26 cellular contexts compared by ENCODE assay signal in genomic region chr1:28855469-28855944, GRCh38. TPM values are rescaled to one million over a fixed set of nuclear protein-coding genes. Genes with fewer than 3 reads are reported as not detected.
DNase-seq lines count a peak whose midpoint lies in the region; ATAC-seq, FAIRE-seq and TF ChIP-seq lines count a peak whose summit lies in the region.
"Had no signal": no experiment of that assay in that cellular context is flagged by ENCODE, and none has a peak within 500 bp of the region (broad histone marks: within the 10 kb centered on the region; RNA-seq: fewer than 3 reads in every experiment).

No MANE protein-coding gene starts in this region.

- H3K36me3 ChIP-seq in thymus (ENCODE audit: control insufficient read depth, insufficient read depth) (no peaks in the 10 kb centered on the region), Karpas-422 (ENCODE audit: insufficient read depth, low read length) (no peaks in the 10 kb centered on the region)
- H3K36me3 ChIP-seq: cardiac muscle cell, heart right ventricle, pancreas, right atrium auricular region, thoracic aorta had no signal

- H3K27ac Mint-ChIP-seq in H9 = peak overlapping the region in 2 of 3 experiments; percentile 5 to 26; a peak in 2 of 7 replicates
- H3K27ac Mint-ChIP-seq: activated CD8-positive, alpha-beta T cell treated with anti-CD3 and anti-CD28 coated beads, Interleukin-2, amount 10 ng/mL, durations not matched to agents 7 days and 5 days; activated naive CD4-positive, alpha-beta T cell treated with anti-CD3 and anti-CD28 coated beads for 36 hours; CD4-positive, CD25-positive, alpha-beta regulatory T cell had no signal

- H3K4me1 ChIP-seq in H9 (ENCODE audit: insufficient read depth, low read length) = no peaks in the 10 kb centered on the region
- no peaks in the 10 kb centered on the region for H3K4me1 ChIP-seq in thymus (ENCODE audit: control insufficient read depth, insufficient read depth, low read length)
- H3K4me1 ChIP-seq in Karpas-422 (ENCODE audit: low read length) = no peaks in the 10 kb centered on the region
- H3K4me1 ChIP-seq: heart right ventricle, pancreas, right atrium auricular region had no signal

- H2BK5ac ChIP-seq in H9 (ENCODE audit: insufficient read length, low read length) = no peak overlapping the region

- H2BK20ac ChIP-seq in H9 (ENCODE audit: low read depth, low read length, poor library complexity, severe bottlenecking) = no peak overlapping the region

- H3K9me3 ChIP-seq in H9 (ENCODE audit: control insufficient read depth, low read depth, low read length) = no peaks in the 10 kb centered on the region
- no peaks in the 10 kb centered on the region for H3K9me3 ChIP-seq in thymus (ENCODE audit: control insufficient read depth)
- H3K9me3 ChIP-seq in Karpas-422 (ENCODE audit: low read length) = no peaks in the 10 kb centered on the region
- H3K9me3 ChIP-seq: heart right ventricle, pancreas, right atrium auricular region, thoracic aorta had no signal

- FAIRE-seq in GM12892 (lab: Jason Lieb, UNC) = no peak
- FAIRE-seq: pancreas had no signal

- H2AFZ ChIP-seq in H9 (ENCODE audit: low read length) (no peak overlapping the region), Karpas-422 (ENCODE audit: low read length) (no peak overlapping the region)

- H3K79me1 ChIP-seq in H9 (ENCODE audit: insufficient read depth, low read depth, low read length, poor library complexity, severe bottlenecking) = no peaks in the 10 kb centered on the region

- no peak overlapping the region for H4K5ac ChIP-seq in H9 (ENCODE audit: insufficient read length, low read depth, low read length)

- no peak overlapping the region for H4K8ac ChIP-seq in H9 (replicated peaks; ENCODE audit: insufficient read length, low read depth, low read length)

- WGBS in H9 (ENCODE audit: extremely low coverage, insufficient read length, low lambda C conversion rate) = no CpG with 5 or more reads among the region's 12 CpGs
- 47% methylated on average over 12 of the region's 12 CpGs for WGBS in thymus

- H3K18ac ChIP-seq in H9 (ENCODE audit: insufficient read length, low read depth, low read length) = no peak overlapping the region

- H3K27ac ChIP-seq in H9 (ENCODE audit: insufficient read length, low read depth, low read length) (no peak overlapping the region), caudate nucleus (ENCODE audit: low read depth, low read length) (peak overlapping the region; percentile 16), thymus (ENCODE audit: low read depth) (peak overlapping the region; percentile 1), Karpas-422 (ENCODE audit: low read length) (no peak overlapping the region)
- H3K27ac ChIP-seq: cardiac muscle cell, heart right ventricle, pancreas, right atrium auricular region, thoracic aorta had no signal

- H2AK5ac ChIP-seq in H9 (ENCODE audit: insufficient read length, low read length) = no peak overlapping the region

- H3K4me3 ChIP-seq in thymus (ENCODE audit: low read length) (no peak overlapping the region), Karpas-422 (ENCODE audit: low read length) (no peak overlapping the region)
- H3K4me3 ChIP-seq: cardiac muscle cell, heart right ventricle, pancreas, right atrium auricular region, thoracic aorta had no signal

- peaks cover 3% of the 10 kb centered on the region for H4K20me1 ChIP-seq in H9 (ENCODE audit: control insufficient read depth, insufficient read depth, insufficient read length)
- H4K20me1 ChIP-seq in Karpas-422 (ENCODE audit: insufficient read depth, low read depth, low read length) = no peaks in the 10 kb centered on the region

- no peak overlapping the region for H4K91ac ChIP-seq in H9 (ENCODE audit: insufficient read length, low read depth, low read length)

- no peak overlapping the region for H2BK15ac ChIP-seq in H9 (ENCODE audit: low read depth, low read length)

- no peak overlapping the region for H3T11ph ChIP-seq in H9 (ENCODE audit: low read length)

- no peak overlapping the region for H3K14ac ChIP-seq in H9 (ENCODE audit: insufficient read depth, low read length)

- H2BK120ac ChIP-seq in H9 (ENCODE audit: low read depth, low read length, poor library complexity, severe bottlenecking) = no peak overlapping the region

- H3K4me2 ChIP-seq in H9 (ENCODE audit: insufficient read depth, insufficient read length, low read length) (no peak overlapping the region), Karpas-422 (ENCODE audit: low read depth, low read length, poor library complexity, severe bottlenecking) (no peak overlapping the region)

- H3K79me2 ChIP-seq in H9 (ENCODE audit: insufficient read depth, low read length) (no peaks in the 10 kb centered on the region), Karpas-422 (ENCODE audit: low read length) (no peaks in the 10 kb centered on the region)

- H3K9ac ChIP-seq in H9 (ENCODE audit: extremely low read depth, insufficient read length, low read length) (no peak overlapping the region), Karpas-422 (ENCODE audit: low read length) (no peak overlapping the region)

- H3K23ac ChIP-seq in H9 (ENCODE audit: insufficient read length, low read depth, low read length) = no peak overlapping the region

- TF ChIP-seq CTCF in H9 (conservative IDR thresholded peaks at IDR 0.05) = no peak

- no peak for TF ChIP-seq POLR2A in GM12892 (IDR thresholded peaks at IDR 0.05; ENCODE audit: low read depth, low read length)

- DNase-seq in H9 (no peak), caudate nucleus (lab: John Stamatoyannopoulos, UW) (peak in 37 of 61 donors; percentile 7 to 84 (median 35)), kidney glomerular epithelial cell (lab: John Stamatoyannopoulos, UW) (peak; percentile 32), Karpas-422 (no peak), GM12892 (ENCODE audit: insufficient read length) (no peak)
- DNase-seq: activated CD4-positive, CD25-positive, alpha-beta regulatory T cell treated with anti-CD3 and anti-CD28 coated beads, Interleukin-2, amount 50 U/mL, for 72 hours; activated CD8-positive, alpha-beta T cell treated with anti-CD3 and anti-CD28 coated beads, Interleukin-2, amount 10 ng/mL, durations not matched to agents 7 days and 5 days; activated naive CD4-positive, alpha-beta T cell treated with anti-CD3 and anti-CD28 coated beads for 36 hours; CD4-positive, CD25-positive, alpha-beta regulatory T cell; cortex of kidney; DMS 273 treated with DMSO at 0.1 percent for 48 hours; heart right ventricle; left colon; naive thymus-derived CD4-positive, alpha-beta T cell; NCI-H2081 treated with DMSO at 0.1 percent for 48 hours; NCI-H510A; NK-92 treated with Interleukin-12 subunit alpha and Interleukin-12 subunit beta, amount 100 ng/mL, for 24 hours; pancreas; stimulated activated CD4-positive, alpha-beta T cell treated with anti-CD3 and anti-CD28 coated beads, Interleukin-4, amount 100 ng/mL, for 4 hours; stimulated activated naive CD4-positive, alpha-beta T cell treated with Interleukin-2 at 50 U/mL for 16 hours had no signal

- H3K27me3 ChIP-seq in H9 (ENCODE audit: insufficient read depth, low read length) = no peaks in the 10 kb centered on the region
- H3K27me3 ChIP-seq in thymus (ENCODE audit: control insufficient read depth, insufficient read depth) = no peaks in the 10 kb centered on the region
- H3K27me3 ChIP-seq in Karpas-422 (ENCODE audit: low read length) = no peaks in the 10 kb centered on the region
- H3K27me3 ChIP-seq: cardiac muscle cell, pancreas, right atrium auricular region had no signal

- H2BK12ac ChIP-seq in H9 (ENCODE audit: insufficient read length, low read depth, low read length) = no peak overlapping the region

- no peaks in the 10 kb centered on the region; the same call in 1 of the 2 replicates for H3K27me3 Mint-ChIP-seq in H9 (ENCODE audit: low read depth)

- peaks cover 7 to 19% of the 10 kb centered on the region in 2 experiments for H3K4me1 Mint-ChIP-seq in H9

- H3K36me3 Mint-ChIP-seq in H9 (ENCODE audit: insufficient read depth in 1 of 3, low read depth in 3 of 3) = peaks cover 0 to 3% (median 0%) of the 10 kb centered on the region in 3 experiments; a peak in 1 of 7 replicates
- H3K36me3 Mint-ChIP-seq: CD4-positive, CD25-positive, alpha-beta regulatory T cell had no signal

- no peak overlapping the region for H3K4me3 Mint-ChIP-seq in H9
- H3K4me3 Mint-ChIP-seq: activated CD8-positive, alpha-beta T cell treated with anti-CD3 and anti-CD28 coated beads, Interleukin-2, amount 10 ng/mL, durations not matched to agents 7 days and 5 days; activated naive CD4-positive, alpha-beta T cell treated with anti-CD3 and anti-CD28 coated beads for 36 hours; CD4-positive, CD25-positive, alpha-beta regulatory T cell; naive thymus-derived CD4-positive, alpha-beta T cell had no signal

- H3K4ac ChIP-seq in H9 (ENCODE audit: low read depth, low read length) = no peak overlapping the region

- H3K9me3 Mint-ChIP-seq in H9 = no peaks in the 10 kb centered on the region
- H3K9me3 Mint-ChIP-seq: activated naive CD4-positive, alpha-beta T cell treated with anti-CD3 and anti-CD28 coated beads for 36 hours; CD4-positive, CD25-positive, alpha-beta regulatory T cell had no signal

- H3K23me2 ChIP-seq in H9 (ENCODE audit: insufficient read length, low read depth, low read length, poor library complexity, severe bottlenecking) = no peaks in the 10 kb centered on the region

- no peak for ATAC-seq in HG02981 (IDR thresholded peaks at IDR 0.05; ENCODE audit: unreplicated experiment)
- ATAC-seq: activated CD8-positive, alpha-beta T cell treated with anti-CD3 and anti-CD28 coated beads, Interleukin-2, amount 10 ng/mL, durations not matched to agents 7 days and 5 days; heart right ventricle; left colon; naive thymus-derived CD4-positive, alpha-beta T cell had no signal

- no peaks in the 10 kb centered on the region for H3K9me2 ChIP-seq in Karpas-422 (replicated peaks; ENCODE audit: insufficient read depth, low read length)

- H3K56ac ChIP-seq in H9 (ENCODE audit: insufficient read length, low read depth, low read length) = no peak overlapping the region

RNA-seq across cellular contexts. Expression of gene OPRD1, which starts 43.5 kb away (rescaled TPM):
- 1.8 and 2.5 TPM in 2 replicates for total RNA-seq in H9 (2021)
- 0.05 TPM for polyA plus RNA-seq in thymus
- not detected in 2 replicates for total RNA-seq in Karpas-422 (2014; rRNA removed; shearing (Covaris generic); ENCODE audit: low replicate concordance)
- polyA plus RNA-seq in GM12892 (2012; ENCODE audit: missing spikeins) = 0.04 TPM
- total RNA-seq: activated CD8-positive, alpha-beta T cell treated with anti-CD3 and anti-CD28 coated beads, Interleukin-2, amount 10 ng/mL, durations not matched to agents 7 days and 5 days; activated naive CD4-positive, alpha-beta T cell treated with anti-CD3 and anti-CD28 coated beads for 36 hours; CD4-positive, CD25-positive, alpha-beta regulatory T cell; MCF 10A; naive thymus-derived CD4-positive, alpha-beta T cell; right atrium auricular region; thoracic aorta had no signal
- polyA plus RNA-seq: heart right ventricle; naive thymus-derived CD4-positive, alpha-beta T cell had no signal

RNA-seq across cellular contexts. Expression of gene EPB41, which starts 58.9 kb away (rescaled TPM):
- 72.5 and 75.4 TPM in 2 replicates for total RNA-seq in H9 (2021)
- 18.6 TPM for polyA plus RNA-seq in thymus
- total RNA-seq in Karpas-422 (2014; rRNA removed; shearing (Covaris generic); ENCODE audit: low replicate concordance) = 17.3 and 17.5 TPM in 2 replicates
- polyA plus RNA-seq in GM12892 (2012; ENCODE audit: missing spikeins) = 19.1 TPM

Comparison
In these comparisons a context has a peak if more than half of its experiments do, and no peak if none do; other contexts are left out.
1. DNase-seq: peak in caudate nucleus (37 of 61) and kidney glomerular epithelial cell (single experiment); none in H9 (single experiment), Karpas-422 (single experiment) and GM12892 (single experiment).
2. H3K27ac ChIP-seq: peak in caudate nucleus (single experiment) and thymus (single experiment); none in H9 (single experiment) and Karpas-422 (single experiment).